Comparison of ENCODE assay signal across 19 cellular contexts in the genomic region with DNA sequence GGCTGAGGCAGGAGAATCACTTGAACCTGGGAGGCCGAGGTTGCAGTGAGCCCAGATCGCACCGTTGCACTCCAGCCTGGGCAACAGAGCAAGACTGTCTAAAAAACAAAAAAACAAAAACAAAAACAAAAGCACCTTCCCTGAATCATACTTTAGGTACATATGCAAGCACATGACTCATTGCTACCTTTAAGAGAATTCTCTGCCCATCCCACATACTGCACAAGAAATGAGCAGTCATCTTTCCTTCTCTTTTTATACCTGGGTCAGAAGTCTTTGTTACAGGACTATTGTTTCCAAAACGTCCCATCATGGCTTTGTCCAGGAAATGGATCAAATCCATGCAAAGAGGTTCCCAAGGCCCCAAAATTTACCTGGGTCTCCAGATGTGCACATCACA. TPM values are rescaled to one million over a fixed set of nuclear protein-coding genes. Genes with fewer than 3 reads are reported as not detected.
"Had no signal": no experiment of that assay in that cellular context is flagged by ENCODE, and none has a peak within 500 bp of the region (broad histone marks: within the 10 kb centered on the region; RNA-seq: fewer than 3 reads in every experiment).

No MANE protein-coding gene starts in this region.

- H3K27me3 ChIP-seq: dorsolateral prefrontal cortex, esophagus squamous epithelium, sigmoid colon had no signal

- H3K4me3 Mint-ChIP-seq: immature natural killer cell, naive B cell, nephron had no signal

- ATAC-seq: left cardiac atrium, psoas muscle had no signal

- H3K9me3 ChIP-seq: esophagus squamous epithelium, left ventricle myocardium inferior, psoas muscle, sigmoid colon had no signal

- H3K4me1 Mint-ChIP-seq: immature natural killer cell, naive B cell, nephron had no signal

- DNase-seq: cortex of kidney; dorsolateral prefrontal cortex; effector CD8-positive, alpha-beta T cell; esophagus squamous epithelium; foreskin fibroblast; immature natural killer cell; left cardiac atrium; left ventricle myocardium inferior; mesendoderm; naive B cell; psoas muscle; sigmoid colon; stimulated activated CD4-positive, alpha-beta T cell treated with anti-CD3 and anti-CD28 coated beads, Interleukin-12 subunit alpha, Interleukin-12 subunit beta, amount 100 ng/mL, for 4 hours; stimulated activated naive CD4-positive, alpha-beta T cell treated with Interleukin-2 at 50 U/mL for 16 hours had no signal

- H3K9me3 Mint-ChIP-seq: immature natural killer cell, nephron had no signal

- H3K36me3 ChIP-seq: esophagus squamous epithelium, left ventricle myocardium inferior, sigmoid colon had no signal

- H3K27ac Mint-ChIP-seq: immature natural killer cell, nephron had no signal

- H3K36me3 Mint-ChIP-seq: immature natural killer cell, naive B cell had no signal

- H3K27ac ChIP-seq: dorsolateral prefrontal cortex, esophagus squamous epithelium, left ventricle myocardium inferior, parathyroid adenoma, psoas muscle, sigmoid colon, skin epidermis had no signal

- H3K4me3 ChIP-seq: dorsolateral prefrontal cortex, esophagus squamous epithelium, left ventricle myocardium inferior, lung, psoas muscle, sigmoid colon, skin epidermis had no signal

- H3K4me1 ChIP-seq: sigmoid colon had no signal

RNA-seq across cellular contexts. Expression of a gene that starts 43.1 kb away (rescaled TPM):
- total RNA-seq: dorsolateral prefrontal cortex, left ventricle myocardium inferior, lung, omental fat pad, sigmoid colon had no signal
